Comparison of ENCODE assay signal across 1 cellular context in genomic region chr5:132839426-132840301, GRCh38.
A peak's percentile ranks its signal among the peaks of the same experiment; 100 is the strongest.
TF ChIP-seq lines count a peak whose summit lies in the region.

No MANE protein-coding gene starts in this region.

TF ChIP-seq in HepG2, 621 proteins besides CTCF, POLR2A, EP300 and RAD21 (continued from another document and continues in another):
- TF ChIP-seq ZNF407 (CRISPR knock-in tag; IDR thresholded peaks at IDR 0.05; ENCODE audit: not compliant biosample characterization) (no peak), DPF2 (CRISPR knock-in tag; IDR thresholded peaks at IDR 0.05; ENCODE audit: borderline replicate concordance, low read depth) (peak; percentile 66; the same call in 1 of the 2 replicates), U2AF2 (IDR thresholded peaks at IDR 0.05; ENCODE audit: low read depth, low read length) (no peak), ZSCAN29 (CRISPR knock-in tag; conservative IDR thresholded peaks at IDR 0.05) (no peak), CREM (IDR thresholded peaks at IDR 0.05) (peak; percentile 78), CREM (CRISPR knock-in tag; IDR thresholded peaks at IDR 0.05) (no peak), KIAA2018 (CRISPR knock-in tag; IDR thresholded peaks at IDR 0.05; ENCODE audit: borderline replicate concordance) (no peak), ZFP36L1 (CRISPR knock-in tag; IDR thresholded peaks at IDR 0.05) (0 out of 2 replicates have a peak, but pooled peaks have one; percentile 35), HNRNPL (IDR thresholded peaks at IDR 0.05; ENCODE audit: low read depth, low read length) (no peak), ZNF263 (CRISPR knock-in tag; IDR thresholded peaks at IDR 0.05) (0 out of 2 replicates have a peak, but pooled peaks have one; percentile 11), ZBTB7A (CRISPR knock-in tag; IDR thresholded peaks at IDR 0.05) (no peak), SMC3 (IDR thresholded peaks at IDR 0.05; ENCODE audit: low read length) (peak; percentile 34; the same call in 1 of the 2 replicates), TMF1 (CRISPR knock-in tag; IDR thresholded peaks at IDR 0.05; ENCODE audit: low read depth) (no peak), GTF3A (CRISPR knock-in tag; conservative IDR thresholded peaks at IDR 0.05) (no peak), ZNF292 (CRISPR knock-in tag; IDR thresholded peaks at IDR 0.05; ENCODE audit: borderline replicate concordance, low read depth) (peak; percentile 81; the same call in 1 of the 2 replicates), THAP9 (CRISPR knock-in tag; IDR thresholded peaks at IDR 0.05; ENCODE audit: borderline replicate concordance) (no peak), ZNF256 (CRISPR knock-in tag; conservative IDR thresholded peaks at IDR 0.05) (no peak), ELK4 (CRISPR knock-in tag; IDR thresholded peaks at IDR 0.05; ENCODE audit: borderline replicate concordance) (no peak), ZNF18 (CRISPR knock-in tag; IDR thresholded peaks at IDR 0.05; ENCODE audit: insufficient replicate concordance) (no peak), ZNF34 (CRISPR knock-in tag; IDR thresholded peaks at IDR 0.05; ENCODE audit: borderline replicate concordance) (no peak), HDAC1 (CRISPR knock-in tag; IDR thresholded peaks at IDR 0.05) (peak; percentile 74; the same call in 1 of the 2 replicates), ZBTB14 (CRISPR knock-in tag; IDR thresholded peaks at IDR 0.05) (no peak), SNAI1 (CRISPR knock-in tag; IDR thresholded peaks at IDR 0.05; ENCODE audit: borderline replicate concordance) (no peak), KDM3A (CRISPR knock-in tag; IDR thresholded peaks at IDR 0.05; ENCODE audit: low read depth) (no peak), TBL1XR1 (IDR thresholded peaks at IDR 0.05; ENCODE audit: borderline replicate concordance, low read length, partially characterized antibody) (no peak), TAF15 (IDR thresholded peaks at IDR 0.05; ENCODE audit: low read depth, low read length, poor library complexity, severe bottlenecking) (no peak), FOXO4 (CRISPR knock-in tag; conservative IDR thresholded peaks at IDR 0.05) (0 out of 2 replicates have a peak, but pooled peaks have one; percentile 42)
